ENCODE assay signal across 32 cellular contexts in the genomic region with DNA sequence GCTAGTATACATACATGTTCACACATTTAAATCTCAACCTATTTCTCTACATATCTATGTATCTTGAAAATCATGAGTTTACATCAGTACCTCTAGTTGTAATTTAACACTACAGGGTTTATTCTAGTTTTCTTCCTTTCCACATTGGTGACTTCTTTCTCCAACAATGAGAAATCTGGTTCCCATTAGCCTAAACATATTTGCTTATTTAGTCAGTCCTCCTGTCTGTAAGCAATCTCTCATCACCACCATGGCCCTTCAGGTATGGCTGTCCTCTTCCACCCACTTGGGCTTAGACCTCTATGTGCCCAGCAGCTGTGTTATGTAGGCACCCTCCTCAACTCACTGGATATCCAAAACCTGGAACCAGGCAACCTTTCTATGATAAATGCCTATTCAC. TPM values are rescaled to one million over a fixed set of nuclear protein-coding genes. Genes with fewer than 3 reads are reported as not detected.
"Had no signal": no experiment of that assay in that cellular context is flagged by ENCODE, and none has a peak within 500 bp of the region (broad histone marks: within the 10 kb centered on the region; RNA-seq: fewer than 3 reads in every experiment).

No MANE protein-coding gene starts in this region.

- H3K4me1 ChIP-seq: colonic mucosa, gastrocnemius medialis, left lung, lower lobe of right lung, pancreas, psoas muscle, sigmoid colon, uterus had no signal

- H3K36me3 Mint-ChIP-seq: brain; naive thymus-derived CD8-positive, alpha-beta T cell; stimulated activated effector memory CD8-positive, alpha-beta T cell treated with anti-CD3 and anti-CD28 coated beads, Interleukin-12 subunit alpha, Interleukin-12 subunit beta, amount 100 ng/mL, for 72 hours; type B pancreatic cell had no signal

- H3K27me3 Mint-ChIP-seq: effector memory CD8-positive, alpha-beta T cell; stimulated activated naive CD8-positive, alpha-beta T cell treated with anti-CD3 and anti-CD28 coated beads, Interleukin-15, Interleukin-2, amounts not matched to agents 100 ng/mL and 50 ng/mL, for 24 hours; type B pancreatic cell had no signal

- H3K27ac ChIP-seq: cardiac muscle cell, colonic mucosa, gastrocnemius medialis, left lung, lower lobe of right lung, pancreas, psoas muscle, sigmoid colon, uterus had no signal

- H3K36me3 ChIP-seq: cardiac muscle cell, colonic mucosa, gastrocnemius medialis, left lung, lower lobe of right lung, pancreas, sigmoid colon, uterus had no signal

- ATAC-seq: activated CD4-positive, alpha-beta T cell treated with anti-CD3 and anti-CD28 coated beads for 36 hours; activated naive CD4-positive, alpha-beta T cell treated with anti-CD3 and anti-CD28 coated beads, Interleukin-2, amount 50 U/mL, for 72 hours; activated T-cell treated with anti-CD3 and anti-CD28 coated beads, Interleukin-2, amount 50 U/mL, for 72 hours; effector memory CD8-positive, alpha-beta T cell; gastrocnemius medialis; left lung; lower lobe of right lung; naive thymus-derived CD8-positive, alpha-beta T cell; pancreas; psoas muscle; stimulated activated effector memory CD8-positive, alpha-beta T cell treated with anti-CD3 and anti-CD28 coated beads, Interleukin-12 subunit alpha, Interleukin-12 subunit beta, amount 100 ng/mL, for 72 hours had no signal

- H3K4me3 ChIP-seq: cardiac muscle cell, colonic mucosa, gastrocnemius medialis, left lung, lower lobe of right lung, pancreas, psoas muscle, sigmoid colon, uterus had no signal

- H3K27ac Mint-ChIP-seq: activated B cell treated with CpG ODN at 0.5 μM for 24 hours; activated CD4-positive, alpha-beta T cell treated with anti-CD3 and anti-CD28 coated beads for 36 hours; activated naive CD4-positive, alpha-beta T cell treated with anti-CD3 and anti-CD28 coated beads, Interleukin-2, amount 50 U/mL, for 72 hours; activated T-cell treated with anti-CD3 and anti-CD28 coated beads, Interleukin-2, amount 50 U/mL, for 72 hours; brain; effector memory CD8-positive, alpha-beta T cell; naive thymus-derived CD8-positive, alpha-beta T cell; stimulated activated effector memory CD8-positive, alpha-beta T cell treated with anti-CD3 and anti-CD28 coated beads, Interleukin-12 subunit alpha, Interleukin-12 subunit beta, amount 100 ng/mL, for 72 hours; stimulated activated naive CD8-positive, alpha-beta T cell treated with anti-CD3 and anti-CD28 coated beads, Interleukin-15, Interleukin-2, amounts not matched to agents 100 ng/mL and 50 ng/mL, for 24 hours; type B pancreatic cell had no signal

- DNase-seq: activated B cell treated with CpG ODN at 0.5 μM for 24 hours; activated CD4-positive, alpha-beta T cell treated with anti-CD3 and anti-CD28 coated beads for 36 hours; activated naive CD4-positive, alpha-beta T cell; activated T-cell treated with anti-CD3 and anti-CD28 coated beads for 4 hours; activated T-cell treated with anti-CD3 and anti-CD28 coated beads, Interleukin-2, amount 50 U/mL, for 72 hours; aorta; cerebellar nuclear complex; colonic mucosa; effector memory CD8-positive, alpha-beta T cell; erythroblast; gastrocnemius medialis; glutamatergic neuron; left lung; lower lobe of right lung; mesenchymal stem cell; naive thymus-derived CD8-positive, alpha-beta T cell; nucleus accumbens; pancreas; psoas muscle; sigmoid colon; small intestine; stimulated activated CD4-positive, alpha-beta T cell treated with anti-CD3 and anti-CD28 coated beads, Interleukin-4, amount 100 ng/mL, for 24 hours; T-helper 2 cell; uterus had no signal

- H3K4me3 Mint-ChIP-seq: activated B cell treated with CpG ODN at 0.5 μM for 24 hours; activated CD4-positive, alpha-beta T cell treated with anti-CD3 and anti-CD28 coated beads for 36 hours; activated T-cell treated with anti-CD3 and anti-CD28 coated beads, Interleukin-2, amount 50 U/mL, for 72 hours; brain; effector memory CD8-positive, alpha-beta T cell; naive thymus-derived CD8-positive, alpha-beta T cell; neural crest cell; stimulated activated effector memory CD8-positive, alpha-beta T cell treated with anti-CD3 and anti-CD28 coated beads, Interleukin-12 subunit alpha, Interleukin-12 subunit beta, amount 100 ng/mL, for 72 hours; stimulated activated naive CD8-positive, alpha-beta T cell treated with anti-CD3 and anti-CD28 coated beads, Interleukin-15, Interleukin-2, amounts not matched to agents 100 ng/mL and 50 ng/mL, for 24 hours; type B pancreatic cell had no signal

- H3K9me3 ChIP-seq: colonic mucosa, gastrocnemius medialis, lower lobe of right lung, pancreas, psoas muscle, uterus had no signal

- H3K27me3 ChIP-seq: cardiac muscle cell, colonic mucosa, gastrocnemius medialis, left lung, pancreas, sigmoid colon, uterus had no signal

- H3K4me1 Mint-ChIP-seq: activated CD4-positive, alpha-beta T cell treated with anti-CD3 and anti-CD28 coated beads for 36 hours; brain; stimulated activated effector memory CD8-positive, alpha-beta T cell treated with anti-CD3 and anti-CD28 coated beads, Interleukin-12 subunit alpha, Interleukin-12 subunit beta, amount 100 ng/mL, for 72 hours had no signal

RNA-seq across cellular contexts. Expression of a gene that starts 8.0 kb away (rescaled TPM):
- polyA plus RNA-seq: adipose tissue; aorta; cardiac muscle cell; naive thymus-derived CD8-positive, alpha-beta T cell; pancreas; sigmoid colon; small intestine had no signal

RNA-seq across cellular contexts. Expression of a gene that starts 37.3 kb away (rescaled TPM):
- polyA plus RNA-seq: adipose tissue; aorta; cardiac muscle cell; naive thymus-derived CD8-positive, alpha-beta T cell; pancreas; psoas muscle; sigmoid colon; small intestine had no signal

RNA-seq across cellular contexts. Expression of a gene that starts 52.3 kb away (rescaled TPM):
- polyA plus RNA-seq: adipose tissue; aorta; cardiac muscle cell; naive thymus-derived CD8-positive, alpha-beta T cell; psoas muscle; small intestine had no signal
